Comparison of ENCODE assay signal across 1 cellular context in genomic region chr1:26922901-26923300, GRCh38.
TF ChIP-seq lines count a peak whose summit lies in the region.

No MANE protein-coding gene starts in this region.

TF ChIP-seq in endothelial cell of umbilical vein, 7 proteins besides CTCF, POLR2A, EP300 and RAD21:
- TF ChIP-seq MYC (IDR thresholded peaks at IDR 0.05; ENCODE audit: low read depth, low read length) (no peak), POLR2AphosphoS5 (IDR thresholded peaks at IDR 0.05; ENCODE audit: insufficient read depth, low read depth, low read length) (no peak), GATA2 (IDR thresholded peaks at IDR 0.05; ENCODE audit: insufficient read depth, insufficient read length, low read depth, low read length) (no peak), MAX (IDR thresholded peaks at IDR 0.05; ENCODE audit: insufficient read depth, insufficient read length) (no peak), EZH2 (IDR thresholded peaks at IDR 0.05; ENCODE audit: borderline replicate concordance, low read depth, low read length, severe bottlenecking) (no peak), FOS (IDR thresholded peaks at IDR 0.05; ENCODE audit: borderline replicate concordance, insufficient read depth, low read length) (no peak), JUN (IDR thresholded peaks at IDR 0.05; ENCODE audit: borderline replicate concordance, insufficient read depth, insufficient read length, low read depth) (no peak)
